In genomic region chr1:151061012-151061401, GRCh38 we compare ENCODE assay signal across 1 cellular context.
TF ChIP-seq lines count a peak whose summit lies in the region.

No MANE protein-coding gene starts in this region.

TF ChIP-seq in K562, 482 proteins besides CTCF, POLR2A, EP300 and RAD21 (continued from another document):
- TF ChIP-seq CREM (IDR thresholded peaks at IDR 0.05; ENCODE audit: low read depth): no peak
- TF ChIP-seq ZNF449 (CRISPR knock-in tag; IDR thresholded peaks at IDR 0.05): no peak
- TF ChIP-seq SNIP1 (IDR thresholded peaks at IDR 0.05; ENCODE audit: low read depth): no peak
- no peak for TF ChIP-seq TOE1 (IDR thresholded peaks at IDR 0.05; ENCODE audit: borderline replicate concordance)
- TF ChIP-seq TOE1 (CRISPR knock-in tag; IDR thresholded peaks at IDR 0.05; ENCODE audit: borderline replicate concordance, low read depth): no peak
- TF ChIP-seq NFYB (IDR thresholded peaks at IDR 0.05; ENCODE audit: extremely low read depth, insufficient read length): no peak
- no peak for TF ChIP-seq ZNF274 (IDR thresholded peaks at IDR 0.05; ENCODE audit: borderline replicate concordance, low read depth, low read length)
- no peak for TF ChIP-seq RREB1 (CRISPR knock-in tag; IDR thresholded peaks at IDR 0.05)
- no peak for TF ChIP-seq ADNP (tag; IDR thresholded peaks at IDR 0.05)
- TF ChIP-seq ZNF280B (CRISPR knock-in tag; IDR thresholded peaks at IDR 0.05): no peak
- TF ChIP-seq CBX2 (IDR thresholded peaks at IDR 0.05; ENCODE audit: insufficient read depth, low read length, poor library complexity, severe bottlenecking): no peak
- no peak for TF ChIP-seq HBP1 (CRISPR knock-in tag; IDR thresholded peaks at IDR 0.05)
- TF ChIP-seq NUFIP1 (IDR thresholded peaks at IDR 0.05; ENCODE audit: partially characterized antibody): no peak
- no peak for TF ChIP-seq NR2C2 (CRISPR knock-in tag; IDR thresholded peaks at IDR 0.05)
- no peak for TF ChIP-seq NR2C2 (tag; IDR thresholded peaks at IDR 0.05)
- TF ChIP-seq U2AF1 (optimal IDR thresholded peaks at IDR 0.05; ENCODE audit: low read depth, low read length): no peak
- TF ChIP-seq ZNF41 (CRISPR knock-in tag; conservative IDR thresholded peaks at IDR 0.05): no peak
- no peak for TF ChIP-seq COPS2 (conservative IDR thresholded peaks at IDR 0.05)
- no peak for TF ChIP-seq EP400 (IDR thresholded peaks at IDR 0.05)
- no peak for TF ChIP-seq ZNF766 (CRISPR knock-in tag; conservative IDR thresholded peaks at IDR 0.05)
- no peak for TF ChIP-seq ZBTB34 (CRISPR knock-in tag; IDR thresholded peaks at IDR 0.05)
- TF ChIP-seq HNRNPH1 (optimal IDR thresholded peaks at IDR 0.05; ENCODE audit: low read depth, low read length): no peak
- TF ChIP-seq KLF10 (CRISPR knock-in tag; IDR thresholded peaks at IDR 0.05): no peak
- no peak; the same call in 1 of the 2 replicates for TF ChIP-seq NKRF (IDR thresholded peaks at IDR 0.05; ENCODE audit: borderline replicate concordance)
- TF ChIP-seq PPARD (CRISPR knock-in tag; IDR thresholded peaks at IDR 0.05): no peak
- TF ChIP-seq KAT2B (IDR thresholded peaks at IDR 0.05; ENCODE audit: low read depth, low read length): no peak
- no peak for TF ChIP-seq ETS1 (conservative IDR thresholded peaks at IDR 0.05; ENCODE audit: control insufficient read depth, low read depth, low read length)
- no peak for TF ChIP-seq ZC3H11A (IDR thresholded peaks at IDR 0.05; ENCODE audit: low read depth, low read length)
- TF ChIP-seq NR2C1 (IDR thresholded peaks at IDR 0.05): no peak
- no peak for TF ChIP-seq NR2C1 (tag; IDR thresholded peaks at IDR 0.05)
- TF ChIP-seq BRF1 (IDR thresholded peaks at IDR 0.05; ENCODE audit: borderline replicate concordance, extremely low read depth, insufficient read length): no peak
- no peak for TF ChIP-seq TEAD2 (tag; IDR thresholded peaks at IDR 0.05)
- no peak for TF ChIP-seq THRA (IDR thresholded peaks at IDR 0.05)
- peak; percentile 29; the same call in 1 of the 2 replicates for TF ChIP-seq CTBP1 (IDR thresholded peaks at IDR 0.05; ENCODE audit: borderline replicate concordance)
- TF ChIP-seq ZNF253 (CRISPR knock-in tag; conservative IDR thresholded peaks at IDR 0.05): no peak
- no peak for TF ChIP-seq ZNF143 (CRISPR knock-in tag; IDR thresholded peaks at IDR 0.05)
- 0 out of 2 replicates have a peak, but pooled peaks have one; percentile 59 for TF ChIP-seq GATAD2A (IDR thresholded peaks at IDR 0.05)
- TF ChIP-seq ZNF197 (CRISPR knock-in tag; IDR thresholded peaks at IDR 0.05; ENCODE audit: low read depth): no peak
- TF ChIP-seq AFF1 (IDR thresholded peaks at IDR 0.05; ENCODE audit: low read depth in 1 of 2, partially characterized antibody in 2 of 2): no peak
